ENCODE assay signal across 12 cellular contexts in the genomic region with DNA sequence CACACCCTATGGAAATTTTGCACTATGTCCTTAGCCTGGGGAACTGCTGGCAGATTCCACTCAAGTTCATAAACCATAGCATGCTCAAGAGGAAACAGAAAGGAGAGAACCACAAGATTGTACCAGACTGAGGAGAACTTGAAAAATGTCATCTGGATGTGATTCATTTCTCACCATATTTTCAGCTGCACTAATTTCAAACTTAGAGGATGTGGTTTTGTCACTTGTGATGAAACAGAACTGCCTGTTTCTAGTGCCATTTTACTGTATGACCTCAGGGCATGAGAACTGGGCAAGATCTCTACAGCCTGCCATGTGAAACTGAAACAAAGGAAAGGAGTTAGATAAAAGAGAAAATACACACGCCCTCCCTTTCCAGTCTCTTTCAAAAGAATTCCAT.
DNase-seq lines count a peak whose midpoint lies in the region; ATAC-seq and TF ChIP-seq lines count a peak whose summit lies in the region.
"Had no signal": no experiment of that assay in that cellular context is flagged by ENCODE, and none has a peak within 500 bp of the region (broad histone marks: within the 10 kb centered on the region; RNA-seq: fewer than 3 reads in every experiment).

No MANE protein-coding gene starts in this region.

- peaks cover 11 to 24% of the 10 kb centered on the region in 2 donors for H3K9me3 Mint-ChIP-seq in activated naive CD4-positive, alpha-beta T cell treated with anti-CD3 and anti-CD28 coated beads, Interleukin-2, amount 50 U/mL, for 72 hours
- peaks cover 12% of the 10 kb centered on the region; the same call in 1 of the 2 replicates for H3K9me3 Mint-ChIP-seq in HFFc6

- H3K27ac ChIP-seq in fibroblast of lung (ENCODE audit: insufficient read depth, low read length): no peak overlapping the region
- H3K27ac ChIP-seq: gastrocnemius medialis had no signal

- H3K4me3 Mint-ChIP-seq in HFFc6 (no peak overlapping the region), T-helper 17 cell (no peak overlapping the region)

- no peaks in the 10 kb centered on the region for H3K36me3 ChIP-seq in fibroblast of lung (ENCODE audit: control insufficient read depth, insufficient read depth, low read length)
- H3K36me3 ChIP-seq: gastrocnemius medialis had no signal

- H4K20me1 ChIP-seq in fibroblast of lung (ENCODE audit: control insufficient read depth, extremely low read depth, insufficient read depth, low read length): no peaks in the 10 kb centered on the region

- no peaks in the 10 kb centered on the region for H3K79me2 ChIP-seq in fibroblast of lung (ENCODE audit: control insufficient read depth, insufficient read depth, low read length)

- H2AFZ ChIP-seq in fibroblast of lung (ENCODE audit: low read length): peak overlapping the region; percentile 25

- peak overlapping the region; percentile 16 for H3K9ac ChIP-seq in fibroblast of lung (ENCODE audit: insufficient read depth, low read length)

- no peak overlapping the region for H3K4me3 ChIP-seq in fibroblast of lung (replicated peaks in 1 of 4; ENCODE audit: control extremely low read depth in 1 of 4, insufficient read depth in 1 of 4, low read depth in 3 of 4, low read length in 4 of 4)
- H3K4me3 ChIP-seq: gastrocnemius medialis had no signal

- no peak for DNase-seq in activated naive CD4-positive, alpha-beta T cell treated with anti-CD3 and anti-CD28 coated beads, Interleukin-2, amount 50 U/mL, for 72 hours (ENCODE audit: low spot score in 2 of 2)
- DNase-seq in activated naive CD4-positive, alpha-beta T cell treated with anti-CD3 and anti-CD28 coated beads, Interleukin-2, amount 50 U/mL, for 16 hours: no peak
- DNase-seq in OCI-M1 (lab: John Stamatoyannopoulos, UW) (peak; percentile 64), fibroblast of lung (ENCODE audit: low read depth in 2 of 2) (peak; percentile 23 to 62), stromal cell of bone marrow (ENCODE audit: low read depth) (peak; percentile 27), HFFc6 (no peak), T-helper 17 cell (no peak), NCI-H2227 treated with DMSO at 0.1 percent for 48 hours (lab: John Stamatoyannopoulos, UW) (no peak)
- DNase-seq: activated naive CD4-positive, alpha-beta T cell treated with Interleukin-2 at 50 U/mL for 16 hours; gastrocnemius medialis; NCI-H446; T-helper 9 cell had no signal

- H3K27me3 Mint-ChIP-seq in HFFc6 (ENCODE audit: insufficient read depth) (no peaks in the 10 kb centered on the region), T-helper 17 cell (no peaks in the 10 kb centered on the region)

- H3K4me2 ChIP-seq in fibroblast of lung (ENCODE audit: extremely low read depth, insufficient read depth, low read length): no peak overlapping the region

- no peak overlapping the region for H3K27ac Mint-ChIP-seq in activated naive CD4-positive, alpha-beta T cell treated with anti-CD3 and anti-CD28 coated beads, Interleukin-2, amount 50 U/mL, for 72 hours
- no peak overlapping the region for H3K27ac Mint-ChIP-seq in HFFc6
- no peak overlapping the region for H3K27ac Mint-ChIP-seq in T-helper 17 cell

- no peaks in the 10 kb centered on the region for H3K4me1 ChIP-seq in fibroblast of lung (ENCODE audit: control insufficient read depth, extremely low read depth, insufficient read depth, low read length)
- H3K4me1 ChIP-seq: gastrocnemius medialis had no signal

- H3K4me1 Mint-ChIP-seq in HFFc6 (ENCODE audit: low read depth): no peaks in the 10 kb centered on the region
- H3K4me1 Mint-ChIP-seq in T-helper 17 cell: no peaks in the 10 kb centered on the region

- peak; percentile 59 to 71 for ATAC-seq in activated naive CD4-positive, alpha-beta T cell treated with anti-CD3 and anti-CD28 coated beads, Interleukin-2, amount 50 U/mL, for 72 hours
- ATAC-seq in T-helper 17 cell: no peak
- ATAC-seq: gastrocnemius medialis had no signal

- H3K36me3 Mint-ChIP-seq in activated naive CD4-positive, alpha-beta T cell treated with anti-CD3 and anti-CD28 coated beads, Interleukin-2, amount 50 U/mL, for 72 hours: peaks cover 0 to 7% of the 10 kb centered on the region in 2 donors
- no peaks in the 10 kb centered on the region for H3K36me3 Mint-ChIP-seq in HFFc6 (ENCODE audit: low read depth)
- H3K36me3 Mint-ChIP-seq in T-helper 17 cell (ENCODE audit: low read depth): no peaks in the 10 kb centered on the region

- no peaks in the 10 kb centered on the region for H3K27me3 ChIP-seq in fibroblast of lung (ENCODE audit: control insufficient read depth, insufficient read depth, low read length)
- H3K27me3 ChIP-seq: gastrocnemius medialis had no signal

- TF ChIP-seq CTCF in fibroblast of lung (conservative IDR thresholded peaks at IDR 0.05 in 1 of 2, IDR thresholded peaks at IDR 0.05 in 1 of 2; ENCODE audit: low read depth in 1 of 2, low read length in 2 of 2) (no peak), HFFc6 (IDR thresholded peaks at IDR 0.05) (no peak)

- no peaks in the 10 kb centered on the region for H3K9me3 ChIP-seq in fibroblast of lung (ENCODE audit: control insufficient read depth, insufficient read depth, low read depth, low read length)
- no peaks in the 10 kb centered on the region for H3K9me3 ChIP-seq in T-helper 17 cell (ENCODE audit: control insufficient read depth, low read length, poor library complexity, severe bottlenecking)
- H3K9me3 ChIP-seq: gastrocnemius medialis had no signal

Comparison
In these comparisons a context has a peak if more than half of its experiments do, and no peak if none do; other contexts are left out.
1. DNase-seq: peak in OCI-M1 (single experiment), fibroblast of lung (2 of 2) and stromal cell of bone marrow (single experiment); none in activated naive CD4-positive, alpha-beta T cell treated with anti-CD3 and anti-CD28 coated beads, Interleukin-2, amount 50 U/mL, for 72 hours (0 of 2), activated naive CD4-positive, alpha-beta T cell treated with anti-CD3 and anti-CD28 coated beads, Interleukin-2, amount 50 U/mL, for 16 hours (single experiment), HFFc6 (single experiment), T-helper 17 cell (0 of 3) and NCI-H2227 treated with DMSO at 0.1 percent for 48 hours (single experiment).